In genomic region chr2:233449071-233449901, GRCh38 we compare ENCODE assay signal across 8 cellular contexts.
DNase-seq lines count a peak whose midpoint lies in the region; ATAC-seq and TF ChIP-seq lines count a peak whose summit lies in the region.

No MANE protein-coding gene starts in this region.

- H3K4me3 Mint-ChIP-seq in HFFc6: no peak overlapping the region

- H3K27ac Mint-ChIP-seq in HFFc6: no peak overlapping the region

- TF ChIP-seq CTCF in 22Rv1 (IDR thresholded peaks at IDR 0.05) (peak; percentile 87), HFFc6 (IDR thresholded peaks at IDR 0.05) (peak; percentile 86), GM20000 (IDR thresholded peaks at IDR 0.05; ENCODE audit: extremely low read depth, missing control alignments) (no peak)

- peak; percentile 60 for DNase-seq in HFFc6
- DNase-seq in left kidney (ENCODE audit: low read depth, low spot score): peak; percentile 74
- DNase-seq in NK-92 treated with Interleukin-12 subunit alpha and Interleukin-12 subunit beta, amount 100 ng/mL, for 24 hours (lab: John Stamatoyannopoulos, UW): no peak
- DNase-seq in SIG-M5 treated with dmso at 0.1 percent for 504 hours (lab: John Stamatoyannopoulos, UW; ENCODE audit: unreplicated experiment): no peak
- no peak for DNase-seq in GM20000 (ENCODE audit: low spot score)

- H3K36me3 Mint-ChIP-seq in HFFc6 (ENCODE audit: low read depth): peaks cover 4% of the 10 kb centered on the region; the same call in 1 of the 2 replicates

- H3K4me1 Mint-ChIP-seq in HFFc6 (ENCODE audit: low read depth): peaks cover 5% of the 10 kb centered on the region; the same call in 1 of the 2 replicates

- ATAC-seq in GM21423 (IDR thresholded peaks at IDR 0.05; ENCODE audit: unreplicated experiment): no peak

- no peaks in the 10 kb centered on the region for H3K9me3 Mint-ChIP-seq in HFFc6

- H3K27ac ChIP-seq in 22Rv1: peak overlapping the region; percentile 89
- H3K27ac ChIP-seq in cingulate gyrus (ENCODE audit: low read depth, low read length): peak overlapping the region; percentile 2

- no peaks in the 10 kb centered on the region; the same call in none of the 2 replicates for H3K27me3 Mint-ChIP-seq in HFFc6 (ENCODE audit: insufficient read depth)

Comparison
In these comparisons a context has a peak if more than half of its experiments do, and no peak if none do; other contexts are left out.
1. DNase-seq: peak in HFFc6 (single experiment) and left kidney (single experiment); none in NK-92 treated with Interleukin-12 subunit alpha and Interleukin-12 subunit beta, amount 100 ng/mL, for 24 hours (single experiment), SIG-M5 treated with dmso at 0.1 percent for 504 hours (single experiment) and GM20000 (single experiment).